Comparison of ENCODE assay signal across 16 cellular contexts in the genomic region with DNA sequence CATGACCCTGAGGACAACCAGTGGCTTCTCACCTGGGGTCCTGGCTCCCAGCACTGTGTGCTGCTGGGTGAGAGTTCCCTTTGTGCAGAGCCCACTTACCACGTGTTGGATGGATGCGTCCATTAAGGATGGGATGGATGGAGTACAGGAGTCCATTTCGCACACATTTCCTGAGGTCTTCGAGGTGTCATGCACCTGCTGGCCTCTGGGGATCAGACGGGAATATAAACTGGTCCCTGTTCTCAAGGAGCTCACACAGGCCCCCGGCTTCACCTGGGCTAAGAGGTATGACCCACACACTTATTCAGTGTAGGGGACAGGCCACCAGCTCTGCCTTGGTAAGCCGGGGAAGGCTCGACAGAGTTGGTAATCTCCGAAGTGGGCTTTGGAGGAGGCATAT. TPM values are rescaled to one million over a fixed set of nuclear protein-coding genes. Genes with fewer than 3 reads are reported as not detected.
DNase-seq lines count a peak whose midpoint lies in the region; ATAC-seq and TF ChIP-seq lines count a peak whose summit lies in the region.
"Had no signal": no experiment of that assay in that cellular context is flagged by ENCODE, and none has a peak within 500 bp of the region (broad histone marks: within the 10 kb centered on the region; RNA-seq: fewer than 3 reads in every experiment).

No MANE protein-coding gene starts in this region.

- H3K27me3 ChIP-seq in adrenal gland (no peaks in the 10 kb centered on the region), testis (no peaks in the 10 kb centered on the region)

- H3K9me3 ChIP-seq in adrenal gland (replicated peaks in 1 of 3): no peaks in the 10 kb centered on the region
- H3K9me3 ChIP-seq in testis: no peaks in the 10 kb centered on the region
- H3K9me3 ChIP-seq: HAP-1 had no signal

- TF ChIP-seq POLR2A in adrenal gland (IDR thresholded peaks at IDR 0.05) (no peak), testis (IDR thresholded peaks at IDR 0.05) (no peak)

- no peak overlapping the region for H3K27ac ChIP-seq in adrenal gland
- H3K27ac ChIP-seq in testis: no peak overlapping the region

- ATAC-seq in stimulated activated effector memory CD8-positive, alpha-beta T cell treated with anti-CD3 and anti-CD28 coated beads, Interleukin-12 subunit alpha, Interleukin-12 subunit beta, amount 100 ng/mL, for 72 hours: no peak

- peaks cover 56% of the 10 kb centered on the region for H3K27me3 Mint-ChIP-seq in HFFc6 (ENCODE audit: insufficient read depth)
- H3K27me3 Mint-ChIP-seq in glutamatergic neuron (ENCODE audit: unreplicated experiment): peaks cover 12% of the 10 kb centered on the region

- H3K27ac Mint-ChIP-seq in HFFc6: no peak overlapping the region
- H3K27ac Mint-ChIP-seq in glutamatergic neuron (ENCODE audit: unreplicated experiment): no peak overlapping the region
- H3K27ac Mint-ChIP-seq in stimulated activated effector memory CD8-positive, alpha-beta T cell treated with anti-CD3 and anti-CD28 coated beads, Interleukin-12 subunit alpha, Interleukin-12 subunit beta, amount 100 ng/mL, for 72 hours: peak overlapping the region; percentile 56
- H3K27ac Mint-ChIP-seq: B cell; CD4-positive, alpha-beta T cell had no signal

- H3K4me1 ChIP-seq in adrenal gland (replicated peaks in 1 of 2) (no peaks in the 10 kb centered on the region), testis (peaks cover under 1% of the 10 kb centered on the region)
- H3K4me1 ChIP-seq: HAP-1 had no signal

- TF ChIP-seq CTCF in GM12872 (IDR thresholded peaks at IDR 0.05; ENCODE audit: insufficient read depth, low read depth, low read length) (0 out of 3 replicates have a peak, but pooled peaks have one; percentile 7), HFFc6 (IDR thresholded peaks at IDR 0.05) (peak; percentile 20; the same call in 1 of the 2 replicates), glutamatergic neuron (IDR thresholded peaks at IDR 0.05; ENCODE audit: partially characterized antibody, unreplicated experiment) (peak; percentile 14), adrenal gland (IDR thresholded peaks at IDR 0.05) (no peak), testis (IDR thresholded peaks at IDR 0.05) (no peak)

- DNase-seq in HFFc6 (no peak), glutamatergic neuron (no peak), NCI-H82 (lab: John Stamatoyannopoulos, UW) (no peak), adrenal gland (no peak), testis (no peak)
- no peak for DNase-seq in stimulated activated effector memory CD8-positive, alpha-beta T cell treated with anti-CD3 and anti-CD28 coated beads, Interleukin-12 subunit alpha, Interleukin-12 subunit beta, amount 100 ng/mL, for 72 hours (ENCODE audit: low spot score in 2 of 2)
- DNase-seq: C1 segment of cervical spinal cord; Calu3; CD4-positive, alpha-beta T cell; DMS 273 treated with DMSO at 0.1 percent for 48 hours; DMS79 treated with DMSO at 0.1 percent for 48 hours; EL; GOT3 had no signal

- H3K4me1 Mint-ChIP-seq in HFFc6 (ENCODE audit: low read depth) (no peaks in the 10 kb centered on the region), glutamatergic neuron (ENCODE audit: low read depth, unreplicated experiment) (peaks cover 9% of the 10 kb centered on the region)
- peaks cover 5% of the 10 kb centered on the region for H3K4me1 Mint-ChIP-seq in stimulated activated effector memory CD8-positive, alpha-beta T cell treated with anti-CD3 and anti-CD28 coated beads, Interleukin-12 subunit alpha, Interleukin-12 subunit beta, amount 100 ng/mL, for 72 hours

- H3K9me3 Mint-ChIP-seq in HFFc6 (no peaks in the 10 kb centered on the region), glutamatergic neuron (ENCODE audit: unreplicated experiment) (peaks cover 4% of the 10 kb centered on the region)
- H3K9me3 Mint-ChIP-seq in stimulated activated effector memory CD8-positive, alpha-beta T cell treated with anti-CD3 and anti-CD28 coated beads, Interleukin-12 subunit alpha, Interleukin-12 subunit beta, amount 100 ng/mL, for 72 hours: no peaks in the 10 kb centered on the region
- H3K9me3 Mint-ChIP-seq: CD4-positive, alpha-beta T cell had no signal

- intact Hi-C loops in adrenal gland (cut with DNase I) (no loop called here), testis (cut with DNase I; ENCODE audit: low total_unique reads) (no loop called here)

- no peaks in the 10 kb centered on the region for H3K36me3 Mint-ChIP-seq in HFFc6 (ENCODE audit: low read depth)
- H3K36me3 Mint-ChIP-seq in glutamatergic neuron (ENCODE audit: unreplicated experiment): no peaks in the 10 kb centered on the region
- peaks cover 5% of the 10 kb centered on the region for H3K36me3 Mint-ChIP-seq in stimulated activated effector memory CD8-positive, alpha-beta T cell treated with anti-CD3 and anti-CD28 coated beads, Interleukin-12 subunit alpha, Interleukin-12 subunit beta, amount 100 ng/mL, for 72 hours

- no peak overlapping the region for H3K4me3 Mint-ChIP-seq in HFFc6
- no peak overlapping the region for H3K4me3 Mint-ChIP-seq in glutamatergic neuron (ENCODE audit: unreplicated experiment)
- no peak overlapping the region for H3K4me3 Mint-ChIP-seq in stimulated activated effector memory CD8-positive, alpha-beta T cell treated with anti-CD3 and anti-CD28 coated beads, Interleukin-12 subunit alpha, Interleukin-12 subunit beta, amount 100 ng/mL, for 72 hours
- H3K4me3 Mint-ChIP-seq: B cell; CD4-positive, alpha-beta T cell had no signal

- H3K36me3 ChIP-seq in adrenal gland (replicated peaks in 1 of 2) (no peaks in the 10 kb centered on the region), testis (ENCODE audit: low read depth, missing control alignments) (no peaks in the 10 kb centered on the region)
- H3K36me3 ChIP-seq: HAP-1 had no signal

- 79 to 90% (median 87%) methylated on average over 4 to 9 of the region's 9 CpGs for WGBS in adrenal gland, 4 donors
- WGBS in testis, 2 donors: 80 to 89% methylated on average over 8 to 9 of the region's 9 CpGs

- H3K4me3 ChIP-seq in adrenal gland (no peak overlapping the region), testis (no peak overlapping the region)
- H3K4me3 ChIP-seq: HAP-1 had no signal

RNA-seq across cellular contexts. Expression of gene MAGEF1, which starts 39.5 kb away (rescaled TPM):
- total RNA-seq in HFFc6 (2021; fragmentation: NEBNext Ultra II Directional; extraction: Animal tissue kit (Norgen Biotek cat#: 25700)): 10 to 100 TPM; 22.8 to 31.4 (median 23.4) TPM
- 56.3 TPM for total RNA-seq in glutamatergic neuron (ENCODE audit: unreplicated experiment)
- total RNA-seq in adrenal gland: 10 to 100 TPM; 23.7 to 69.1 (median 36.3) TPM
- 10 to 100 TPM; 22.1 to 40.5 (median 24.2) TPM for polyA plus RNA-seq in adrenal gland
- total RNA-seq in testis: 10 to 100 TPM; 22.8 to 33.5 TPM
- polyA plus RNA-seq in testis (ENCODE audit: insufficient read depth, low read depth, low replicate concordance): 25.1 TPM

Comparison
In these comparisons a context has a peak if more than half of its experiments do, and no peak if none do; other contexts are left out.
1. CTCF ChIP-seq: peak in GM12872 (single experiment), HFFc6 (single experiment) and glutamatergic neuron (single experiment); none in adrenal gland (0 of 6) and testis (0 of 3).